Comparison of ENCODE assay signal across 1 cellular context in the genomic region with DNA sequence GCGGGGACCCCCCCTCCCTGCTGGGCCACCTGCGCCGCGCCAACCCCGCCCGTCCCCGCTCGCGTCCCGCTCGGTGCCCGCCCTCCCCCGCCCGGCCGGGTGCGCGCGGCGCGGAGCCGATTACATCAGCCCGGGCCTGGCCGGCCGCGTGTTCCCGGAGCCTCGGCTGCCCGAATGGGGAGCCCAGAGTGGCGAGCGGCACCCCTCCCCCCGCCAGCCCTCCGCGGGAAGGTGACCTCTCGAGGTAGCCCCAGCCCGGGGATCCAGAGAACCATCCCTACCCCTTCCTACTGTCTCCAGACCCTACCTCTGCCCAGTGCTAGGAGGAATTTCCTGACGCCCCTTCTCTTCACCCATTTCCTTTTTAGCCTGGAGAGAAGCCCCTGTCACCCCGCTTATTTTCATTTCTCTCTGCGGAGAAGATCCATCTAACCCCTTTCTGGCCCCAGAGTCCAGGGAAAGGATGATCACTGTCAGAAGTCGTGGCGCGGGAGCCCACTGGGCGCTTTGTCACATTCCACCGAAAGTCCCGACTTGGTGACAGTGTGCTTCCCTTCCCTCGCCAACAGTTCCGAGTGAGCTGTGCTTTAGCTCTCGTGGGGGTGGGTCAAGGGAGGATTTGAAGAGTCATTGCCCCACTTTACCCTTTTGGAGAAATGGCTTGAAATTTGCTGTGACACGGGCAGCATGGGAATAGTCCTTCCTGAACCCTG.
TF ChIP-seq lines count a peak whose summit lies in the region.

No MANE protein-coding gene starts in this region.

TF ChIP-seq in HepG2, 621 proteins besides CTCF, POLR2A, EP300 and RAD21 (continued from another document and continues in another):
- TF ChIP-seq ATRX (CRISPR knock-in tag; IDR thresholded peaks at IDR 0.05; ENCODE audit: borderline replicate concordance) (no peak), CBFB (CRISPR knock-in tag; IDR thresholded peaks at IDR 0.05) (no peak), ZNF501 (CRISPR knock-in tag; IDR thresholded peaks at IDR 0.05) (0 out of 2 replicates have a peak, but pooled peaks have one; percentile 30), ZNF441 (CRISPR knock-in tag; IDR thresholded peaks at IDR 0.05; ENCODE audit: borderline replicate concordance) (0 out of 2 replicates have a peak, but pooled peaks have one; percentile 19), SKIL (CRISPR knock-in tag; IDR thresholded peaks at IDR 0.05; ENCODE audit: borderline replicate concordance) (no peak), ZNF292 (CRISPR knock-in tag; IDR thresholded peaks at IDR 0.05; ENCODE audit: borderline replicate concordance, low read depth) (no peak), REXO4 (CRISPR knock-in tag; IDR thresholded peaks at IDR 0.05; ENCODE audit: borderline replicate concordance) (no peak), PTBP1 (IDR thresholded peaks at IDR 0.05; ENCODE audit: low read depth, low read length, poor library complexity, severe bottlenecking) (no peak), HINFP (CRISPR knock-in tag; IDR thresholded peaks at IDR 0.05; ENCODE audit: low read depth) (no peak), GTF3A (CRISPR knock-in tag; conservative IDR thresholded peaks at IDR 0.05) (no peak), ZKSCAN5 (CRISPR knock-in tag; IDR thresholded peaks at IDR 0.05) (no peak), ZNF589 (CRISPR knock-in tag; conservative IDR thresholded peaks at IDR 0.05) (no peak), GLMP (CRISPR knock-in tag; IDR thresholded peaks at IDR 0.05; ENCODE audit: borderline replicate concordance) (no peak), ZFP36 (IDR thresholded peaks at IDR 0.05; ENCODE audit: borderline replicate concordance, low read depth, low read length, partially characterized antibody) (no peak), AKAP8 (CRISPR knock-in tag; IDR thresholded peaks at IDR 0.05) (peak; percentile 12), RBM39 (IDR thresholded peaks at IDR 0.05; ENCODE audit: low read depth, low read length, poor library complexity, severe bottlenecking) (no peak), POGZ (CRISPR knock-in tag; IDR thresholded peaks at IDR 0.05) (0 out of 2 replicates have a peak, but pooled peaks have one; percentile 9), NFAT5 (CRISPR knock-in tag; IDR thresholded peaks at IDR 0.05) (0 out of 2 replicates have a peak, but pooled peaks have one; percentile 23), KMT2A (CRISPR knock-in tag; IDR thresholded peaks at IDR 0.05) (no peak; the same call in 1 of the 2 replicates), TBX3 (IDR thresholded peaks at IDR 0.05; ENCODE audit: borderline replicate concordance) (no peak), ZNF383 (CRISPR knock-in tag; IDR thresholded peaks at IDR 0.05; ENCODE audit: borderline replicate concordance) (no peak), NFRKB (IDR thresholded peaks at IDR 0.05) (no peak), SSRP1 (CRISPR knock-in tag; IDR thresholded peaks at IDR 0.05) (no peak), SNAPC4 (CRISPR knock-in tag; IDR thresholded peaks at IDR 0.05) (peak; percentile 71; the same call in 1 of the 2 replicates), KDM3A (CRISPR knock-in tag; IDR thresholded peaks at IDR 0.05; ENCODE audit: low read depth) (no peak), ZNF737 (CRISPR knock-in tag; IDR thresholded peaks at IDR 0.05; ENCODE audit: borderline replicate concordance) (0 out of 2 replicates have a peak, but pooled peaks have one; percentile 33), YEATS4 (CRISPR knock-in tag; IDR thresholded peaks at IDR 0.05; ENCODE audit: borderline replicate concordance) (peak; percentile 98), HOXA9 (CRISPR knock-in tag; IDR thresholded peaks at IDR 0.05; ENCODE audit: borderline replicate concordance) (peak; percentile 38; the same call in 1 of the 2 replicates), ZNF766 (CRISPR knock-in tag; IDR thresholded peaks at IDR 0.05; ENCODE audit: borderline replicate concordance) (no peak), HIVEP1 (CRISPR knock-in tag; IDR thresholded peaks at IDR 0.05) (no peak)
- TF ChIP-seq, protein P1, sequence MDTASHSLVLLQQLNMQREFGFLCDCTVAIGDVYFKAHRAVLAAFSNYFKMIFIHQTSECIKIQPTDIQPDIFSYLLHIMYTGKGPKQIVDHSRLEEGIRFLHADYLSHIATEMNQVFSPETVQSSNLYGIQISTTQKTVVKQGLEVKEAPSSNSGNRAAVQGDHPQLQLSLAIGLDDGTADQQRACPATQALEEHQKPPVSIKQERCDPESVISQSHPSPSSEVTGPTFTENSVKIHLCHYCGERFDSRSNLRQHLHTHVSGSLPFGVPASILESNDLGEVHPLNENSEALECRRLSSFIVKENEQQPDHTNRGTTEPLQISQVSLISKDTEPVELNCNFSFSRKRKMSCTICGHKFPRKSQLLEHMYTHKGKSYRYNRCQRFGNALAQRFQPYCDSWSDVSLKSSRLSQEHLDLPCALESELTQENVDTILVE (CRISPR knock-in tag; IDR thresholded peaks at IDR 0.05) = 0 out of 2 replicates have a peak, but pooled peaks have one; percentile 16
- TF ChIP-seq, protein P2, sequence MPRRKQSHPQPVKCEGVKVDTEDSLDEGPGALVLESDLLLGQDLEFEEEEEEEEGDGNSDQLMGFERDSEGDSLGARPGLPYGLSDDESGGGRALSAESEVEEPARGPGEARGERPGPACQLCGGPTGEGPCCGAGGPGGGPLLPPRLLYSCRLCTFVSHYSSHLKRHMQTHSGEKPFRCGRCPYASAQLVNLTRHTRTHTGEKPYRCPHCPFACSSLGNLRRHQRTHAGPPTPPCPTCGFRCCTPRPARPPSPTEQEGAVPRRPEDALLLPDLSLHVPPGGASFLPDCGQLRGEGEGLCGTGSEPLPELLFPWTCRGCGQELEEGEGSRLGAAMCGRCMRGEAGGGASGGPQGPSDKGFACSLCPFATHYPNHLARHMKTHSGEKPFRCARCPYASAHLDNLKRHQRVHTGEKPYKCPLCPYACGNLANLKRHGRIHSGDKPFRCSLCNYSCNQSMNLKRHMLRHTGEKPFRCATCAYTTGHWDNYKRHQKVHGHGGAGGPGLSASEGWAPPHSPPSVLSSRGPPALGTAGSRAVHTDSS (CRISPR knock-in tag; conservative IDR thresholded peaks at IDR 0.05) = 0 out of 2 replicates have a peak, but pooled peaks have one; percentile 2
- TF ChIP-seq, protein P3, sequence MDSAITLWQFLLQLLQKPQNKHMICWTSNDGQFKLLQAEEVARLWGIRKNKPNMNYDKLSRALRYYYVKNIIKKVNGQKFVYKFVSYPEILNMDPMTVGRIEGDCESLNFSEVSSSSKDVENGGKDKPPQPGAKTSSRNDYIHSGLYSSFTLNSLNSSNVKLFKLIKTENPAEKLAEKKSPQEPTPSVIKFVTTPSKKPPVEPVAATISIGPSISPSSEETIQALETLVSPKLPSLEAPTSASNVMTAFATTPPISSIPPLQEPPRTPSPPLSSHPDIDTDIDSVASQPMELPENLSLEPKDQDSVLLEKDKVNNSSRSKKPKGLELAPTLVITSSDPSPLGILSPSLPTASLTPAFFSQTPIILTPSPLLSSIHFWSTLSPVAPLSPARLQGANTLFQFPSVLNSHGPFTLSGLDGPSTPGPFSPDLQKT (CRISPR knock-in tag; IDR thresholded peaks at IDR 0.05; ENCODE audit: borderline replicate concordance) = no peak
- TF ChIP-seq, protein P4, sequence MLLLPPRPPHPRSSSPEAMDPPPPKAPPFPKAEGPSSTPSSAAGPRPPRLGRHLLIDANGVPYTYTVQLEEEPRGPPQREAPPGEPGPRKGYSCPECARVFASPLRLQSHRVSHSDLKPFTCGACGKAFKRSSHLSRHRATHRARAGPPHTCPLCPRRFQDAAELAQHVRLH (CRISPR knock-in tag; IDR thresholded peaks at IDR 0.05; ENCODE audit: borderline replicate concordance, low read depth) = 0 out of 2 replicates have a peak, but pooled peaks have one; percentile 2
